ENCODE assay signal across 11 cellular contexts in the genomic region with DNA sequence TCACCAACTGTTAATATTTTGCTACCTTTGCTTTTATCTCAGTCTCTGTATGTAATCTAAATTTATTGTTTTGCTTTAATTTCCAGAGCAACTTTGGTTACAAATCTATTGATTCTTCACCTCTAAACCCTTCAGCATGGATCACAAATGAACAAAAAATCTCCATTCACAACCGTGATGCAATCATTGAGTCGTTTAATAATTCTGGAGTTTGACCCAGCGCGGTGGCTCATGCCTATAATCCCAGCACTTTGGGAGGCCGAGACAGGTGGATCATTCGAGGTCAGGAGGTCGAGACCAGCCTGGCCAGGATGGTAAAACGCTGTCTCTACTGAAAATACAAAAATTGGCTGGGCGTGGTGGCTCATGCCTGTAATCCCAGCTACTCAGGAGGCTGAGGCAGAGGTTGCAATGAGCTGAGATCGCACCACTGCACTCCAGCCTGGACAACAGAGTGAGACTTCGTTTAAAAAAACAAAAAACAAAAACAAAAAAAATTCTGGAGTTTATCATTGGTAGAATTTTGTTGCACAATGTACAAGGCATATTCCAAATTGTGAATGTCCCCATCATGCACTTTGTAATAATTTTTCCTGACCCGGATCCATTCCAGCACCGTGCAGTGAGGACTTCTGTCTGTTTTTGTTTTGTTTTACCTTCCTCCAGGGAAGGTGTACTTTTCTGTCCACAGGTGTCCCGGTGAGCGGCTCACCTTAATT. TPM values are rescaled to one million over a fixed set of nuclear protein-coding genes. Genes with fewer than 3 reads are reported as not detected.
DNase-seq lines count a peak whose midpoint lies in the region; ATAC-seq, FAIRE-seq and TF ChIP-seq lines count a peak whose summit lies in the region.
"Had no signal": no experiment of that assay in that cellular context is flagged by ENCODE, and none has a peak within 500 bp of the region (broad histone marks: within the 10 kb centered on the region; RNA-seq: fewer than 3 reads in every experiment).

No MANE protein-coding gene starts in this region.

- H3K27ac Mint-ChIP-seq in brain = peak overlapping the region in 1 of 5 experiments; percentile 28

- no peak overlapping the region for H4K91ac ChIP-seq in mesenchymal stem cell (ENCODE audit: low read length)

- TF ChIP-seq CTCF in heart left ventricle (IDR thresholded peaks at IDR 0.05) (no peak), right atrium auricular region (IDR thresholded peaks at IDR 0.05) (no peak), brain (conservative IDR thresholded peaks at IDR 0.05) (no peak), transverse colon (IDR thresholded peaks at IDR 0.05) (no peak), D721Med (IDR thresholded peaks at IDR 0.05; ENCODE audit: insufficient read depth, missing control alignments) (no peak)

- no peak overlapping the region for H3K4ac ChIP-seq in mesenchymal stem cell (ENCODE audit: low read depth in 1 of 2, low read length in 2 of 2)

- intact Hi-C loops in heart left ventricle (cut with DNase I) (loop anchor here in 4 of 10 donors (5.0 to 10.0 kb wide), 4 partner anchors 52 to 242 kb away; a partner anchor contains a TSS), transverse colon (cut with DNase I; ENCODE audit: low total_unique reads) (no loop called here), posterior cingulate gyrus (cut with DNase I) (loop anchor here (10.0 kb wide), 1 partner anchor 240 kb away; no protein-coding TSS in a partner anchor)

- no peak overlapping the region for H2BK5ac ChIP-seq in mesenchymal stem cell (ENCODE audit: low read depth, low read length, poor library complexity, severe bottlenecking)

- H3K4me1 Mint-ChIP-seq in brain = peaks cover 32% of the 10 kb centered on the region

- no peak for DNase-seq in heart left ventricle
- DNase-seq in right atrium auricular region (ENCODE audit: low spot score) = no peak
- no peak for DNase-seq in mesenchymal stem cell
- no peak for DNase-seq in transverse colon
- DNase-seq in posterior cingulate gyrus = no peak
- DNase-seq in D721Med (ENCODE audit: insufficient read length, low spot score) = no peak

- peaks cover 7% of the 10 kb centered on the region for H3K27me3 Mint-ChIP-seq in brain

- no peak overlapping the region for H3K4me2 ChIP-seq in mesenchymal stem cell (ENCODE audit: low read length, poor library complexity, severe bottlenecking)

- no peak overlapping the region for H2AFZ ChIP-seq in mesenchymal stem cell (ENCODE audit: low read depth, low read length)

- peak overlapping the region in 4 of 5 experiments; percentile 47 to 74 (median 62) for H3K4me3 Mint-ChIP-seq in brain

- H3K9me3 Mint-ChIP-seq in brain = peaks cover 0 to 5% (median 0%) of the 10 kb centered on the region in 5 experiments

- no peak overlapping the region for H3K23ac ChIP-seq in mesenchymal stem cell (ENCODE audit: low read length in 2 of 2)

- H3K27ac ChIP-seq in heart left ventricle (no peak overlapping the region), right atrium auricular region (no peak overlapping the region), mesenchymal stem cell (ENCODE audit: low read length, poor library complexity, severe bottlenecking) (no peak overlapping the region), transverse colon (peak overlapping the region in 3 of 4 donors; percentile 11 to 27 (median 14))
- H3K27ac ChIP-seq: C4-2B had no signal

- FAIRE-seq in D721Med (lab: Jason Lieb, UNC) = no peak
- FAIRE-seq: TTC549 had no signal

- peak overlapping the region; percentile 93 for H3K9ac ChIP-seq in mesenchymal stem cell (ENCODE audit: low read length)

- H3K4me1 ChIP-seq in heart left ventricle (peaks cover 0 to 34% (median 18%) of the 10 kb centered on the region in 12 donors), right atrium auricular region (peaks cover 0 to 24% of the 10 kb centered on the region in 2 donors), mesenchymal stem cell (ENCODE audit: control insufficient read depth, insufficient read depth, low read depth, low read length) (peaks cover 23% of the 10 kb centered on the region), transverse colon (peaks cover 22 to 34% (median 29%) of the 10 kb centered on the region in 4 donors)

- no peak overlapping the region for H3K18ac ChIP-seq in mesenchymal stem cell (ENCODE audit: low read depth in 1 of 2, low read length in 2 of 2)

- peaks cover 22% of the 10 kb centered on the region for H3K79me1 ChIP-seq in mesenchymal stem cell (replicated peaks; ENCODE audit: low read length, poor library complexity, severe bottlenecking)

- no peak overlapping the region for H2AK5ac ChIP-seq in mesenchymal stem cell (ENCODE audit: low read length, severe bottlenecking)

- H3K27me3 ChIP-seq in heart left ventricle = no peaks in the 10 kb centered on the region
- H3K27me3 ChIP-seq in right atrium auricular region = no peaks in the 10 kb centered on the region
- H3K27me3 ChIP-seq in mesenchymal stem cell (ENCODE audit: control insufficient read depth in 1 of 2, insufficient read depth in 1 of 2, low read length in 2 of 2) = no peaks in the 10 kb centered on the region
- H3K27me3 ChIP-seq in transverse colon = no peaks in the 10 kb centered on the region

- peak overlapping the region; percentile 67 for H4K8ac ChIP-seq in mesenchymal stem cell (ENCODE audit: low read length)

- H3K36me3 ChIP-seq in heart left ventricle = peaks cover 0 to 3% (median 0%) of the 10 kb centered on the region in 9 donors
- H3K36me3 ChIP-seq in right atrium auricular region = no peaks in the 10 kb centered on the region
- peaks cover 2 to 21% of the 10 kb centered on the region in 2 experiments for H3K36me3 ChIP-seq in mesenchymal stem cell (ENCODE audit: control insufficient read depth in 1 of 2, insufficient read depth in 2 of 2, low read depth in 1 of 2, low read length in 2 of 2)
- H3K36me3 ChIP-seq in transverse colon = no peaks in the 10 kb centered on the region
- H3K36me3 ChIP-seq: prostate gland had no signal

- H2BK12ac ChIP-seq in mesenchymal stem cell (ENCODE audit: low read length in 2 of 2) = no peak overlapping the region

- in situ Hi-C loops in transverse colon (cut with MboI; ENCODE audit: low pct_ligation_motif_present in 1 of 4, low pct_unique_long_range_greater_than_20kb in 1 of 4, low sequenced_read_pairs in 3 of 4) = no loop called here

- peak overlapping the region in 9 of 12 donors; percentile 9 to 75 (median 31) for H3K4me3 ChIP-seq in heart left ventricle
- H3K4me3 ChIP-seq in right atrium auricular region = peak overlapping the region in 1 of 2 donors; percentile 19
- peak overlapping the region in 1 of 2 experiments; percentile 93 for H3K4me3 ChIP-seq in mesenchymal stem cell (ENCODE audit: insufficient read depth in 1 of 2, low read depth in 1 of 2, low read length in 2 of 2)
- H3K4me3 ChIP-seq in transverse colon = peak overlapping the region in 3 of 4 donors; percentile 13 to 40 (median 15)

- H3K36me3 Mint-ChIP-seq in brain = peaks cover 5% of the 10 kb centered on the region

- H2BK15ac ChIP-seq in mesenchymal stem cell (ENCODE audit: low read depth, poor library complexity, severe bottlenecking) = no peak overlapping the region

- no peak for ATAC-seq in heart left ventricle
- no peak for ATAC-seq in HG03521 (IDR thresholded peaks at IDR 0.05; ENCODE audit: unreplicated experiment)

- H3K9me3 ChIP-seq in heart left ventricle (no peaks in the 10 kb centered on the region), right atrium auricular region (no peaks in the 10 kb centered on the region), mesenchymal stem cell (ENCODE audit: control insufficient read depth, low read length) (no peaks in the 10 kb centered on the region), transverse colon (no peaks in the 10 kb centered on the region)
- H3K9me3 ChIP-seq: prostate gland had no signal

- no peak overlapping the region for H2BK120ac ChIP-seq in mesenchymal stem cell (ENCODE audit: low read depth, low read length)

- no peak for TF ChIP-seq EP300 in transverse colon (IDR thresholded peaks at IDR 0.05; ENCODE audit: low read depth)

- TF ChIP-seq POLR2A in heart left ventricle (IDR thresholded peaks at IDR 0.05) = no peak
- TF ChIP-seq POLR2A in transverse colon (IDR thresholded peaks at IDR 0.05) = no peak

- no peak overlapping the region for H3K14ac ChIP-seq in mesenchymal stem cell (ENCODE audit: low read length in 2 of 2)

- WGBS in heart left ventricle, 4 donors = 86 to 89% (median 88%) methylated on average over 15 of the region's 15 CpGs
- 84% methylated on average over 13 of the region's 15 CpGs for WGBS in mesenchymal stem cell
- WGBS in transverse colon (ENCODE audit: low coverage in 1 of 2), 2 donors = 59 to 66% methylated on average over 13 to 15 of the region's 15 CpGs

RNA-seq across cellular contexts. Expression of a gene that starts 2.3 kb away (rescaled TPM):
- total RNA-seq in heart left ventricle (10 to 100 TPM in 3 of 9 donors, 1 to 10 TPM in 6; 5.0 to 17.4 (median 6.9) TPM), right atrium auricular region (10 to 100 TPM in 1 of 2 donors, 1 to 10 TPM in 1; 8.9 to 10.2 TPM), transverse colon (10 to 100 TPM; 25.9 to 78.6 (median 40.4) TPM)
- polyA plus RNA-seq in heart left ventricle (1 to 10 TPM; 3.2 to 6.8 TPM), brain (ENCODE audit: insufficient read depth, low read depth, low replicate concordance) (3.6 TPM)
- polyA plus RNA-seq in mesenchymal stem cell (2013, experiment 1 of 2) = 14.5 TPM
- 13.8 TPM for polyA plus RNA-seq in mesenchymal stem cell (2013, experiment 2 of 2)

RNA-seq across cellular contexts. Expression of a gene that starts 8.7 kb away (rescaled TPM):
- total RNA-seq in heart left ventricle (under 1 TPM in 4 of 9 donors, not detected in 5; 0.19 to 0.27 (median 0.25) TPM), right atrium auricular region (not detected), transverse colon (1 to 10 TPM; 1.7 to 4.1 (median 2.8) TPM)
- polyA plus RNA-seq in heart left ventricle (under 1 TPM; 0.03 to 0.27 TPM), brain (ENCODE audit: insufficient read depth, low read depth, low replicate concordance) (not detected)
- polyA plus RNA-seq in mesenchymal stem cell (2013, experiment 1 of 2) = 0.15 TPM
- polyA plus RNA-seq in mesenchymal stem cell (2013, experiment 2 of 2) = 0.26 TPM

RNA-seq across cellular contexts. Expression of a gene that starts 11.1 kb away (rescaled TPM):
- total RNA-seq in heart left ventricle = 1 to 10 TPM; 3.2 to 7.3 (median 4.4) TPM
- polyA plus RNA-seq in heart left ventricle = 1 to 10 TPM; 2.6 to 3.7 TPM
- 1 to 10 TPM; 3.1 to 4.8 TPM for total RNA-seq in right atrium auricular region
- 4.4 TPM for polyA plus RNA-seq in brain (ENCODE audit: insufficient read depth, low read depth, low replicate concordance)
- polyA plus RNA-seq in mesenchymal stem cell (2013, experiment 1 of 2) = 5.2 TPM
- polyA plus RNA-seq in mesenchymal stem cell (2013, experiment 2 of 2) = 5.1 TPM
- total RNA-seq in transverse colon = 100 to 1,000 TPM in 2 of 4 donors, 10 to 100 TPM in 2; 51.8 to 147 (median 86.0) TPM

RNA-seq across cellular contexts. Expression of a gene that starts 26.9 kb away (rescaled TPM):
- total RNA-seq in heart left ventricle (10 to 100 TPM; 23.6 to 90.7 (median 30.6) TPM), right atrium auricular region (10 to 100 TPM; 30.3 to 47.1 TPM), transverse colon (10 to 100 TPM; 11.7 to 15.9 (median 14.2) TPM)
- polyA plus RNA-seq in heart left ventricle (10 to 100 TPM; 26.9 to 47.1 TPM), brain (ENCODE audit: insufficient read depth, low read depth, low replicate concordance) (14.7 TPM)
- polyA plus RNA-seq in mesenchymal stem cell (2013, experiment 1 of 2) = 23.4 TPM
- polyA plus RNA-seq in mesenchymal stem cell (2013, experiment 2 of 2) = 23.1 TPM

RNA-seq across cellular contexts. Expression of a gene that starts 52.2 kb away (rescaled TPM):
- total RNA-seq in heart left ventricle (10 to 100 TPM; 16.6 to 34.6 (median 20.1) TPM), right atrium auricular region (10 to 100 TPM; 20.2 to 24.0 TPM), transverse colon (100 to 1,000 TPM in 1 of 4 donors, 10 to 100 TPM in 3; 44.0 to 116 (median 50.5) TPM)
- polyA plus RNA-seq in heart left ventricle (10 to 100 TPM; 14.2 to 28.8 TPM), brain (ENCODE audit: insufficient read depth, low read depth, low replicate concordance) (61.5 TPM)
- 20.5 TPM for polyA plus RNA-seq in mesenchymal stem cell (2013, experiment 1 of 2)
- polyA plus RNA-seq in mesenchymal stem cell (2013, experiment 2 of 2) = 23.0 TPM

Comparison
In these comparisons a context has a peak if more than half of its experiments do, and no peak if none do; other contexts are left out.
1. H3K27ac ChIP-seq: peak in transverse colon (3 of 4); none in heart left ventricle (0 of 12), right atrium auricular region (0 of 2) and mesenchymal stem cell (single experiment).
2. RNA of a gene that starts 11.1 kb away (total RNA-seq): 51.8 to 147 TPM in transverse colon; 3.1 to 4.8 TPM in right atrium auricular region and 3.2 to 7.3 TPM in heart left ventricle; every median in the first group is over 4 times any median in the second.